ENCODE assay signal across 8 cellular contexts in genomic region chr17:16214190-16215001, GRCh38. TPM values are rescaled to one million over a fixed set of nuclear protein-coding genes. Genes with fewer than 3 reads are reported as not detected.
A peak's percentile ranks its signal among the peaks of the same experiment; 100 is the strongest.
DNase-seq lines count a peak whose midpoint lies in the region; ATAC-seq, FAIRE-seq and TF ChIP-seq lines count a peak whose summit lies in the region.

No MANE protein-coding gene starts in this region.

- no peak for TF ChIP-seq EP300 in A549 (IDR thresholded peaks at IDR 0.05)

- H3K9me3 ChIP-seq in A549 (no peaks in the 10 kb centered on the region), SJCRH30 (replicated peaks) (no peaks in the 10 kb centered on the region), endothelial cell of umbilical vein (replicated peaks; ENCODE audit: control insufficient read depth, insufficient read depth, low read length) (no peaks in the 10 kb centered on the region), neural progenitor cell (ENCODE audit: low read depth) (no peaks in the 10 kb centered on the region)

- H3F3A ChIP-seq in neural progenitor cell (ENCODE audit: low read depth), result peaks cover 20% of the 10 kb centered on the region

- H3K4me3 Mint-ChIP-seq in neural progenitor cell, result peak overlapping the region; percentile 93

- H3K4me2 ChIP-seq in A549 (peak overlapping the region; percentile 85), endothelial cell of umbilical vein (ENCODE audit: insufficient read depth, low read length) (peak overlapping the region; percentile 92), neural progenitor cell (peak overlapping the region; percentile 86)

- H3K9ac ChIP-seq in endothelial cell of umbilical vein (replicated peaks; ENCODE audit: extremely low read depth, insufficient read depth, low read length) (peak overlapping the region; percentile 93), neural progenitor cell (peak overlapping the region; percentile 94)

- H3K27ac Mint-ChIP-seq in neural progenitor cell, result peak overlapping the region; percentile 28

- H3K36me3 ChIP-seq in SJCRH30 (no peaks in the 10 kb centered on the region; the same call in 1 of the 2 replicates), endothelial cell of umbilical vein (ENCODE audit: control insufficient read depth in 2 of 2, extremely low read depth in 1 of 2, insufficient read depth in 2 of 2, low read length in 2 of 2) (no peaks in the 10 kb centered on the region), neural progenitor cell (no peaks in the 10 kb centered on the region)

- H3K4me3 ChIP-seq in A549, result peak overlapping the region; percentile 75
- peak overlapping the region; percentile 91 for H3K4me3 ChIP-seq in SJCRH30
- H3K4me3 ChIP-seq in endothelial cell of umbilical vein (replicated peaks in 1 of 3; ENCODE audit: insufficient read depth in 1 of 3, low read depth in 1 of 3, low read length in 3 of 3), result peak overlapping the region; percentile 78 to 98 (median 96)
- peak overlapping the region; percentile 96 for H3K4me3 ChIP-seq in neural progenitor cell

- DNase-seq in A549 (ENCODE audit: low read depth in 1 of 2, low spot score in 1 of 2) (no peak), GM19239 (ENCODE audit: insufficient read length, low spot score) (no peak), SJCRH30 (no peak), endothelial cell of umbilical vein (ENCODE audit: low read depth, low spot score) (peak; percentile 70), neural progenitor cell (ENCODE audit: low spot score) (peak; percentile 13)

- H3K4me1 Mint-ChIP-seq in neural progenitor cell, result peaks cover 23% of the 10 kb centered on the region

- ATAC-seq in A549 (peak in 1 of 2 experiments; percentile 37; a peak in 3 of 6 replicates), HG03280 (IDR thresholded peaks at IDR 0.05; ENCODE audit: unreplicated experiment) (no peak), GM21447 (IDR thresholded peaks at IDR 0.05; ENCODE audit: unreplicated experiment) (no peak), HG02885 (IDR thresholded peaks at IDR 0.05; ENCODE audit: poor library complexity, unreplicated experiment) (no peak)

- TF ChIP-seq POLR2A in A549 (IDR thresholded peaks at IDR 0.05; ENCODE audit: low read length), result no peak
- no peak for TF ChIP-seq POLR2A in endothelial cell of umbilical vein (IDR thresholded peaks at IDR 0.05; ENCODE audit: low read depth, low read length)

- dilution Hi-C loops in endothelial cell of umbilical vein (cut with MboI; ENCODE audit: extremely low pct_ligation_motif_present, low sequenced_read_pairs), result no loop called here

- no peaks in the 10 kb centered on the region for H3K27me3 ChIP-seq in SJCRH30
- H3K27me3 ChIP-seq in endothelial cell of umbilical vein (ENCODE audit: control insufficient read depth in 2 of 2, insufficient read depth in 2 of 2, low read length in 2 of 2), result no peaks in the 10 kb centered on the region
- H3K27me3 ChIP-seq in neural progenitor cell, result no peaks in the 10 kb centered on the region

- TF ChIP-seq CTCF in A549 (IDR thresholded peaks at IDR 0.05) (no peak), endothelial cell of umbilical vein (IDR thresholded peaks at IDR 0.05; ENCODE audit: extremely low read depth in 1 of 2, insufficient read depth in 1 of 2, low read depth in 1 of 2, low read length in 2 of 2) (no peak), neural progenitor cell (IDR thresholded peaks at IDR 0.05) (no peak)

- peaks cover 83% of the 10 kb centered on the region for H3K79me2 ChIP-seq in endothelial cell of umbilical vein (ENCODE audit: control insufficient read depth, insufficient read depth, low read length)
- peaks cover 87% of the 10 kb centered on the region for H3K79me2 ChIP-seq in neural progenitor cell (ENCODE audit: low read depth)

- TF ChIP-seq RAD21 in A549 (conservative IDR thresholded peaks at IDR 0.05 in 1 of 2, IDR thresholded peaks at IDR 0.05 in 1 of 2), result no peak

- peaks cover 5% of the 10 kb centered on the region for H3K36me3 Mint-ChIP-seq in neural progenitor cell

- CTCF ChIA-PET in A549 (lab: Yijun Ruan, JAX), result interaction anchor here (0.7 to 7.5 kb wide), 9 partner anchors 10 to 139 kb away, joined by 3 to 69 read pairs (median 4); partner anchors contain the start of gene CENPV
- CTCF ChIA-PET in endothelial cell of umbilical vein (lab: Charles Lee), result interaction anchor here (0.9 to 3.9 kb wide), 6 partner anchors 11 to 72 kb away, joined by 3 to 13 read pairs (median 4); no protein-coding TSS in a partner anchor

- FAIRE-seq in A549 (lab: Jason Lieb, UNC), result no peak
- FAIRE-seq in GM19239 (lab: Jason Lieb, UNC), result peak; percentile 47
- FAIRE-seq in endothelial cell of umbilical vein (lab: Jason Lieb, UNC), result no peak

- whole genome bisulfite sequencing in A549 (ENCODE audit: missing lambda C conversion rate), result under 1% methylated on average over 16 of the region's 16 CpGs

- POLR2A ChIA-PET in A549 (lab: Yijun Ruan, JAX) (interaction anchor here (1.1 to 4.2 kb wide), 8 partner anchors 14 to 167 kb away, joined by 3 to 57 read pairs (median 7); partner anchors contain the start of genes CENPV and UBB), endothelial cell of umbilical vein (lab: Charles Lee) (interaction anchor here (1.0 kb wide), 1 partner anchor 12 kb away, joined by 3 read pairs; no protein-coding TSS in a partner anchor)

- H3K27ac ChIP-seq in A549 (peak overlapping the region; percentile 96 to 97), SJCRH30 (peak overlapping the region; percentile 95), endothelial cell of umbilical vein (ENCODE audit: insufficient read depth, low read depth, low read length) (peak overlapping the region; percentile 84), neural progenitor cell (peak overlapping the region; percentile 92)

- intact Hi-C loops in endothelial cell of umbilical vein (cut with micrococcal nuclease), result loop anchor here (1.0 to 2.0 kb wide), 4 partner anchors 16 to 138 kb away; partner anchors contain the start of gene CENPV

- no peaks in the 10 kb centered on the region for H3K9me3 Mint-ChIP-seq in neural progenitor cell

- peaks cover 36% of the 10 kb centered on the region for H3K4me1 ChIP-seq in A549
- H3K4me1 ChIP-seq in SJCRH30, result peaks cover 5% of the 10 kb centered on the region
- peaks cover 22% of the 10 kb centered on the region for H3K4me1 ChIP-seq in endothelial cell of umbilical vein (ENCODE audit: control insufficient read depth, extremely low read depth, insufficient read depth, low read length)
- peaks cover 16% of the 10 kb centered on the region for H3K4me1 ChIP-seq in neural progenitor cell

- no peaks in the 10 kb centered on the region for H3K9me1 ChIP-seq in endothelial cell of umbilical vein (replicated peaks; ENCODE audit: control insufficient read depth, extremely low read depth, insufficient read depth, low read length)

- H2AFZ ChIP-seq in endothelial cell of umbilical vein (ENCODE audit: low read depth, low read length), result peak overlapping the region; percentile 77
- H2AFZ ChIP-seq in neural progenitor cell (replicated peaks), result peak overlapping the region; percentile 83

- peaks cover 3% of the 10 kb centered on the region for H4K20me1 ChIP-seq in endothelial cell of umbilical vein (replicated peaks; ENCODE audit: control insufficient read depth, extremely low read depth, insufficient read depth, low read length)
- peaks cover 24% of the 10 kb centered on the region for H4K20me1 ChIP-seq in neural progenitor cell (ENCODE audit: low read depth)

- no TSS peak for BruUV-seq in endothelial cell of umbilical vein (replicated peaks; lab: Mats Ljungman, UMichigan)

- peaks cover 2% of the 10 kb centered on the region for H3K27me3 Mint-ChIP-seq in neural progenitor cell (ENCODE audit: insufficient read depth, low read depth)

TF ChIP-seq in A549, 52 proteins besides CTCF, POLR2A, EP300 and RAD21 (continues in another document):
- no peak for TF ChIP-seq NFE2L2 (conservative IDR thresholded peaks at IDR 0.05; ENCODE audit: low read length)
- TF ChIP-seq HEYL (CRISPR knock-in tag; IDR thresholded peaks at IDR 0.05), result no peak
- TF ChIP-seq FOXS1 (CRISPR knock-in tag; IDR thresholded peaks at IDR 0.05), result no peak

TF ChIP-seq in endothelial cell of umbilical vein, 7 proteins besides CTCF, POLR2A, EP300 and RAD21 (continues in another document):
- no peak for TF ChIP-seq EZH2 (IDR thresholded peaks at IDR 0.05; ENCODE audit: borderline replicate concordance, low read depth, low read length, severe bottlenecking)

RNA-seq across cellular contexts. Expression of gene NCOR1, which starts 0.9 kb away (rescaled TPM):
- polyA plus RNA-seq in A549 (2011; rRNA removed), result 190 and 194 TPM in 2 replicates
- 71.3 and 73.9 TPM in 2 replicates for polyA plus RNA-seq in A549 (2012; cell fraction: cytosol; rRNA removed)
- 96.6 and 113 TPM in 2 replicates for polyA plus RNA-seq in A549 (2012; cell fraction: nucleus; rRNA removed)
- polyA plus RNA-seq in A549 (2017; fragmentation: RNase III; extraction: RNeasy Plus Mini Kit Qiagen cat#74134 plus additional on column Dnase treatment), result 60.8 to 65.5 TPM (median 65.5 TPM) in 3 replicates
- 421 and 515 TPM in 2 replicates for polyA minus RNA-seq in A549 (2011; rRNA and poly(A)+ RNA removed)
- total RNA-seq in SJCRH30 (2014; rRNA removed; shearing (Covaris generic)), result 245 and 274 TPM in 2 replicates
- total RNA-seq in endothelial cell of umbilical vein, result 134 and 140 TPM in 2 replicates
- polyA plus RNA-seq in endothelial cell of umbilical vein, result 81.1 and 90.0 TPM in 2 replicates
- 63.3 and 64.6 TPM in 2 replicates for polyA plus RNA-seq in endothelial cell of umbilical vein (2011; cell fraction: cytosol; rRNA removed)
- 95.3 and 99.8 TPM in 2 replicates for polyA plus RNA-seq in endothelial cell of umbilical vein (2011; cell fraction: nucleus; rRNA removed)
- 57.3 and 60.0 TPM in 2 replicates for polyA plus RNA-seq in endothelial cell of umbilical vein (2012)
- 434 and 461 TPM in 2 replicates for polyA minus RNA-seq in endothelial cell of umbilical vein
- polyA minus RNA-seq in endothelial cell of umbilical vein (2011; cell fraction: cytosol; rRNA and poly(A)+ RNA removed), result 71.4 TPM
- polyA minus RNA-seq in endothelial cell of umbilical vein (2011; cell fraction: nucleus; rRNA and poly(A)+ RNA removed), result 297 and 421 TPM in 2 replicates
- total RNA-seq in neural progenitor cell (ENCODE audit: low replicate concordance), result 73.7 and 86.8 TPM in 2 replicates

RNA-seq across cellular contexts. Expression of gene PIGL, which starts 2.6 kb away (rescaled TPM):
- polyA plus RNA-seq in A549 (2011; rRNA removed), result 34.1 and 35.1 TPM in 2 replicates
- polyA plus RNA-seq in A549 (2012; cell fraction: cytosol; rRNA removed), result 23.0 and 25.9 TPM in 2 replicates
- 80.6 and 105 TPM in 2 replicates for polyA plus RNA-seq in A549 (2012; cell fraction: nucleus; rRNA removed)
- polyA plus RNA-seq in A549 (2017; fragmentation: RNase III; extraction: RNeasy Plus Mini Kit Qiagen cat#74134 plus additional on column Dnase treatment), result 25.5 to 28.6 TPM (median 27.5 TPM) in 3 replicates
- polyA minus RNA-seq in A549 (2011; rRNA and poly(A)+ RNA removed), result 21.4 and 25.7 TPM in 2 replicates
- 27.2 and 35.2 TPM in 2 replicates for total RNA-seq in SJCRH30 (2014; rRNA removed; shearing (Covaris generic))
- 28.0 and 28.6 TPM in 2 replicates for total RNA-seq in endothelial cell of umbilical vein
- polyA plus RNA-seq in endothelial cell of umbilical vein, result 40.8 and 40.9 TPM in 2 replicates
- 12.9 and 18.3 TPM in 2 replicates for polyA plus RNA-seq in endothelial cell of umbilical vein (2011; cell fraction: cytosol; rRNA removed)
- polyA plus RNA-seq in endothelial cell of umbilical vein (2011; cell fraction: nucleus; rRNA removed), result 281 and 287 TPM in 2 replicates
- 24.0 and 25.5 TPM in 2 replicates for polyA plus RNA-seq in endothelial cell of umbilical vein (2012)
- 42.5 and 54.3 TPM in 2 replicates for polyA minus RNA-seq in endothelial cell of umbilical vein
- 7.8 TPM for polyA minus RNA-seq in endothelial cell of umbilical vein (2011; cell fraction: cytosol; rRNA and poly(A)+ RNA removed)
- polyA minus RNA-seq in endothelial cell of umbilical vein (2011; cell fraction: nucleus; rRNA and poly(A)+ RNA removed), result 44.2 and 61.8 TPM in 2 replicates
- total RNA-seq in neural progenitor cell (ENCODE audit: low replicate concordance), result 42.0 and 57.0 TPM in 2 replicates

Comparison
In these comparisons a context has a peak if more than half of its experiments do, and no peak if none do; other contexts are left out.
1. DNase-seq: peak in endothelial cell of umbilical vein (single experiment) and neural progenitor cell (single experiment); none in A549 (0 of 2), GM19239 (single experiment) and SJCRH30 (0 of 2).
2. Peak in every context shown above with its lines, with median percentiles within 50 percentile points of each other: H3K27ac ChIP-seq, H3K4me2 ChIP-seq and H3K4me3 ChIP-seq.